ENCODE assay signal across 17 cellular contexts in genomic region chr1:227917081-227917950, GRCh38. TPM values are rescaled to one million over a fixed set of nuclear protein-coding genes. Genes with fewer than 3 reads are reported as not detected.
DNase-seq lines count a peak whose midpoint lies in the region; ATAC-seq and TF ChIP-seq lines count a peak whose summit lies in the region.
"Had no signal": no experiment of that assay in that cellular context is flagged by ENCODE, and none has a peak within 500 bp of the region (broad histone marks: within the 10 kb centered on the region; RNA-seq: fewer than 3 reads in every experiment).

No MANE protein-coding gene starts in this region.

- no peak overlapping the region for H3K9ac ChIP-seq in mammary epithelial cell (ENCODE audit: insufficient read depth, low read length)

- DNase-seq in NCI-H82 (lab: John Stamatoyannopoulos, UW) (peak; percentile 88), retina (peak; percentile 85), mammary epithelial cell (no peak), amniotic stem cell (lab: John Stamatoyannopoulos, UW) (no peak)
- DNase-seq: activated CD8-positive, alpha-beta T cell treated with anti-CD3 and anti-CD28 coated beads, Interleukin-2, amount 10 ng/mL, durations not matched to agents 7 days and 5 days; activated naive CD8-positive, alpha-beta T cell treated with anti-CD3 and anti-CD28 coated beads, Interleukin-2, amount 10 ng/mL, durations not matched to agents 7 days and 5 days; Calu3; NCI-H1417 treated with DMSO at 0.1 percent for 48 hours; NCI-H2227 treated with DMSO at 0.1 percent for 48 hours; NK-92 treated with Interleukin-12 subunit alpha and Interleukin-12 subunit beta, amount 100 ng/mL, for 24 hours had no signal

- dilution Hi-C loops in mammary epithelial cell (cut with HindIII; ENCODE audit: low sequenced_read_pairs) = no loop called here

- H2AFZ ChIP-seq in mammary epithelial cell (ENCODE audit: low read depth, low read length) = no peak overlapping the region

- H3K4me3 ChIP-seq in mammary epithelial cell (replicated peaks in 1 of 3; ENCODE audit: insufficient read depth in 1 of 3, low read depth in 2 of 3, low read length in 3 of 3) = no peak overlapping the region
- H3K4me3 ChIP-seq: GM12878, skin epidermis had no signal

- no peaks in the 10 kb centered on the region for H3K36me3 ChIP-seq in mammary epithelial cell (ENCODE audit: insufficient read depth, low read length)

- CTCF ChIA-PET in mammary epithelial cell (lab: Charles Lee; ENCODE audit: low non-redundant PET) = no interaction called here

- H3K79me2 ChIP-seq in mammary epithelial cell (ENCODE audit: insufficient read depth, low read length) = peaks cover 2% of the 10 kb centered on the region

- no peak for TF ChIP-seq CTCF in mammary epithelial cell (conservative IDR thresholded peaks at IDR 0.05 in 1 of 2, IDR thresholded peaks at IDR 0.05 in 1 of 2; ENCODE audit: extremely low read depth in 1 of 2, insufficient read depth in 1 of 2, low read depth in 1 of 2, low read length in 2 of 2)

- H3K27ac ChIP-seq in cingulate gyrus (ENCODE audit: low read depth, low read length) (peak overlapping the region; percentile 20), layer of hippocampus (ENCODE audit: low read depth, low read length) (peak overlapping the region; percentile 66), mammary epithelial cell (ENCODE audit: insufficient read depth, low read depth, low read length) (no peak overlapping the region)
- H3K27ac ChIP-seq: skin epidermis had no signal

- H3K27me3 ChIP-seq in layer of hippocampus (ENCODE audit: control insufficient read depth, insufficient read depth, low read length) = no peaks in the 10 kb centered on the region
- H3K27me3 ChIP-seq in mammary epithelial cell (ENCODE audit: insufficient read depth, low read length) = no peaks in the 10 kb centered on the region

- no peaks in the 10 kb centered on the region for H3K9me3 ChIP-seq in mammary epithelial cell (replicated peaks; ENCODE audit: insufficient read depth, low read length)

- intact Hi-C loops in mammary epithelial cell (cut with micrococcal nuclease) = no loop called here

- H3K4me1 ChIP-seq in mammary epithelial cell (ENCODE audit: insufficient read depth, low read length) = peaks cover 32% of the 10 kb centered on the region

- no peak for ATAC-seq in HG02885 (IDR thresholded peaks at IDR 0.05; ENCODE audit: poor library complexity, unreplicated experiment)
- ATAC-seq in GM19467 (IDR thresholded peaks at IDR 0.05; ENCODE audit: unreplicated experiment) = no peak
- ATAC-seq: activated CD8-positive, alpha-beta T cell treated with anti-CD3 and anti-CD28 coated beads, Interleukin-2, amount 10 ng/mL, durations not matched to agents 7 days and 5 days; GM12878; WTC11 had no signal

- no TSS peak for BruUV-seq in mammary epithelial cell (replicated peaks; lab: Mats Ljungman, UMichigan)

- no peaks in the 10 kb centered on the region for H4K20me1 ChIP-seq in mammary epithelial cell (ENCODE audit: insufficient read depth, low read length)

- 55% methylated on average over 13 of the region's 15 CpGs for WGBS in mammary epithelial cell (ENCODE audit: low coverage, missing lambda C conversion rate)

- in situ Hi-C loops in mammary epithelial cell (cut with MboI; ENCODE audit: low sequenced_read_pairs in 2 of 2) = no loop called here

- no peak overlapping the region for H3K4me2 ChIP-seq in mammary epithelial cell (ENCODE audit: insufficient read depth, low read depth, low read length)

RNA-seq across cellular contexts. Expression of gene WNT9A, which starts 30.4 kb away (rescaled TPM):
- total RNA-seq in mammary epithelial cell = 1 to 10 TPM; 7.1 to 7.2 TPM
- polyA plus RNA-seq in mammary epithelial cell = 15.4 TPM
- polyA minus RNA-seq in mammary epithelial cell = 19.7 TPM
- total RNA-seq: activated CD8-positive, alpha-beta T cell treated with anti-CD3 and anti-CD28 coated beads, Interleukin-2, amount 10 ng/mL, durations not matched to agents 7 days and 5 days; GM12878 had no signal
- polyA plus RNA-seq: GM12878 had no signal

Comparison
In these comparisons a context has a peak if more than half of its experiments do, and no peak if none do; other contexts are left out.
1. DNase-seq: peak in NCI-H82 (single experiment) and retina (single experiment); none in mammary epithelial cell (single experiment) and amniotic stem cell (single experiment).